ENCODE assay signal across 8 cellular contexts in the genomic region with DNA sequence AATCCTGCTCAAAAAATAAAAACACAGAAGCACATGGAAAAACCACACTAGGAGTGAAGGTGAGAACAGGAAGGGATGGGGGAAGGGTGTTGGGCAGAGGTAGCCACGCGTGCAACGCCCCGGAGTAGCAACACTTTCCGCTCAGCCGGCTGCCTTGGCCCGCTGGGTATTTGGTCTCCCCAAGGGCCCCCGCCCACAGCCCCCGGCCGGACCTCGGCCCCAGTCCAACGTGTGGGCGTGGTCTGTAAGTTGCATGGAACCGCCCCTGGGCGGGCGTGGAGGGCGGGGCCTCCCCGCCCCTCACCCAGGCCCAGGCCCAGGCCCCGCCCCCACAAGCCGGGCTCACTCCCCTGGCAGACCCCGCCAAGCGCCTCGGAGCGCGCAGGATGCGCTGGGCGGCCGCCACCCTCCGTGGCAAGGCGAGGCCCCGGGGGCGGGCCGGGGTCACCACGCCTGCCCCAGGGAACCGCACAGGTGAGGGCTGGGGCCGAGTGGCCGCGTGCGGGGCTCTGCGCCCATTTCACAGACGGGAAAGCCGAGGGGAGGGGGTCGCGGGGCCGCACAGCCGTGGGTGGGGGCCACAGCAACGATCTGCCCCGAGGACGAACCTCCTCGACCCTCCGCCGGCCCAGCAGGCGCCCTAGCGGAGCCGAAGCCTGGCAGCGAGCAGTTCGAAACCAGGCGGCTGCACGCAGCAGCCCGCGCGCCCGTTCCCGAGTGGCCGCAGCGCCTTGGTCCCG. TPM values are rescaled to one million over a fixed set of nuclear protein-coding genes. Genes with fewer than 3 reads are reported as not detected.
DNase-seq lines count a peak whose midpoint lies in the region; ATAC-seq and TF ChIP-seq lines count a peak whose summit lies in the region.

Gene SUSD3 (plus strand): TSS at position 345 of the 740 bp plus-strand sequence. CDS start 42 bp downstream, at position 387.

- intact Hi-C loops in right lobe of liver (cut with DNase I) = no loop called here

- peaks cover 17% of the 10 kb centered on the region for H3K4me1 Mint-ChIP-seq in HFFc6 (ENCODE audit: low read depth)

- TF ChIP-seq POLR2A in right lobe of liver (IDR thresholded peaks at IDR 0.05) = peak; percentile 61

- peaks cover 0 to 49% (median 16%) of the 10 kb centered on the region in 4 donors for H3K4me1 ChIP-seq in right lobe of liver

- no peak within 1 kb of the TSS for H3K4me3 Mint-ChIP-seq in HFFc6

- no peaks in the 10 kb centered on the region for H3K9me3 Mint-ChIP-seq in HFFc6

- DNase-seq in AG08395 (ENCODE audit: low spot score) (peak; percentile 20), UCSD-AML1 (lab: John Stamatoyannopoulos, UW; ENCODE audit: unreplicated experiment) (peak; percentile 93), cardiac fibroblast (ENCODE audit: low read depth in 2 of 2) (peak; percentile 9 to 71), right lobe of liver (peak; percentile 81 to 90 (median 90)), HFFc6 (no peak)
- DNase-seq in stimulated activated CD8-positive, alpha-beta memory T cell treated with anti-CD3 and anti-CD28 coated beads, Interleukin-15, amount 100 ng/mL, for 4 hours (ENCODE audit: low read depth in 2 of 2) = peak; percentile 24 to 31

- WGBS in right lobe of liver (ENCODE audit: insufficient coverage, low coverage, low lambda C conversion rate, missing lambda C conversion rate) = 0% methylated on average over 10 of the region's 67 CpGs

- no peaks in the 10 kb centered on the region for H3K9me3 ChIP-seq in right lobe of liver

- H3K36me3 ChIP-seq in right lobe of liver = no peaks in the 10 kb centered on the region

- H3K27me3 Mint-ChIP-seq in HFFc6 (ENCODE audit: insufficient read depth) = peaks cover 10% of the 10 kb centered on the region; the same call in 1 of the 2 replicates

- no peaks in the 10 kb centered on the region for H3K27me3 ChIP-seq in right lobe of liver

- TF ChIP-seq CTCF in cardiac fibroblast (IDR thresholded peaks at IDR 0.05; ENCODE audit: low read depth, low read length) (no peak), right lobe of liver (IDR thresholded peaks at IDR 0.05) (no peak), HFFc6 (IDR thresholded peaks at IDR 0.05) (no peak)

- no peak within 1 kb of the TSS for H3K27ac Mint-ChIP-seq in HFFc6

- H3K27ac ChIP-seq in right lobe of liver = peak within 1 kb of the TSS; percentile 28 to 71 (median 58)

- no peaks in the 10 kb centered on the region for H3K36me3 Mint-ChIP-seq in HFFc6 (ENCODE audit: low read depth)

- ATAC-seq in GM19023 (IDR thresholded peaks at IDR 0.05; ENCODE audit: unreplicated experiment) = peak; percentile 60
- ATAC-seq in HG03354 (IDR thresholded peaks at IDR 0.05; ENCODE audit: poor library complexity, severe bottlenecking, unreplicated experiment) = peak; percentile 53
- peak; percentile 73 to 82 (median 78) for ATAC-seq in right lobe of liver

- peak within 1 kb of the TSS; percentile 28 to 30 for H3K4me3 ChIP-seq in cardiac fibroblast (replicated peaks in 1 of 2; ENCODE audit: low read depth in 2 of 2, low read length in 2 of 2)
- peak within 1 kb of the TSS; percentile 55 to 79 (median 66) for H3K4me3 ChIP-seq in right lobe of liver

RNA-seq across cellular contexts. Expression of gene SUSD3, which starts in this region (rescaled TPM):
- total RNA-seq in right lobe of liver = 10 to 100 TPM in 4 of 6 experiments, 1 to 10 TPM in 2; 6.5 to 51.5 (median 31.2) TPM
- total RNA-seq in HFFc6 (2021; fragmentation: NEBNext Ultra II Directional; extraction: Animal tissue kit (Norgen Biotek cat#: 25700)) = under 1 TPM in 2 of 6 experiments, not detected in 4; 0.28 to 0.76 TPM

Comparison
In these comparisons a context has a peak if more than half of its experiments do, and no peak if none do; other contexts are left out.
1. RNA of gene SUSD3 (total RNA-seq): 6.5 to 51.5 TPM in right lobe of liver; 0.28 to 0.76 TPM in HFFc6; every median in the first group is over 4 times any median in the second.
2. Peak in every context shown above with its lines, with median percentiles within 50 percentile points of each other: ATAC-seq.